ENCODE assay signal across 36 cellular contexts in the genomic region with DNA sequence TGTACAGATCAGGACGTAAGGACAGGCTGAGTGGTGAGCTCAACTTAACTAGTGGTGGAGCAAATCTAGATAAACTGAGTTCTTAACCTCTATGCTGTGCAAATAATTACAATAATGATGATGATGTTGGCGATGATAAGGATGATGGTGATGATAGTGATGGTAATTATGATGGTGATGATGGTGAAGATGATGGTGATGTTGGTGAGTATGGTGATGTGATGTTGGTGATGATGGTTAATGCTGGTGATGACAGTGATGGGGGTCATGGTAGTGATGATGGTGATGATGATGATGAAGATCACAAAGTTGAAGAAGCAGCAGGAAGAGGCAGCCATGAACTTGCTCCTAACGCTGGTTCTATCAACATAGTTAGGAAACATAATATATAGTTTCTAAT.
"Had no signal": no experiment of that assay in that cellular context is flagged by ENCODE, and none has a peak within 500 bp of the region (broad histone marks: within the 10 kb centered on the region; RNA-seq: fewer than 3 reads in every experiment).

No MANE protein-coding gene starts in this region.

- H3K9me3 Mint-ChIP-seq: activated B cell treated with CpG ODN at 0.5 μM for 24 hours; activated CD4-positive, alpha-beta memory T cell treated with anti-CD3 and anti-CD28 coated beads for 36 hours; activated CD4-positive, alpha-beta T cell treated with anti-CD3 and anti-CD28 coated beads, Interleukin-2, amount 10 ng/mL, durations not matched to agents 24 days and 14 days; activated CD8-positive, alpha-beta T cell treated with anti-CD3 and anti-CD28 coated beads for 36 hours; activated naive CD4-positive, alpha-beta T cell treated with anti-CD3 and anti-CD28 coated beads, Interleukin-2, amount 10 ng/mL, durations not matched to agents 7 days and 5 days; activated naive CD4-positive, alpha-beta T cell treated with anti-CD3 and anti-CD28 coated beads, Interleukin-2, amount 50 U/mL, for 24 hours; activated naive CD8-positive, alpha-beta T cell treated with anti-CD3 and anti-CD28 coated beads, Interleukin-2, amount 10 ng/mL, durations not matched to agents 7 days and 5 days; activated naive CD8-positive, alpha-beta T cell treated with anti-CD3 and anti-CD28 coated beads, Interleukin-2, amount 50 U/mL, for 24 hours; activated T-cell treated with anti-CD3 and anti-CD28 coated beads, Interleukin-2, amount 50 U/mL, for 24 hours; activated T-helper 2 cell treated with anti-CD3 and anti-CD28 coated beads, Interferon-gamma antibody, Interleukin-2, Interleukin-4, amounts not matched to agents 10 μg/mL and 5 μg/mL and 100 μg/mL, durations not matched to agents 14 hours and 24 hours and 36 hours; brain; central memory CD8-positive, alpha-beta T cell; T-helper 1 cell treated with Interleukin-12 subunit alpha and Interleukin-12 subunit beta and Interleukin-4 antibody, amounts not matched to agents 30 μg/mL and 1 μg/mL, for 36 hours; T-helper 2 cell treated with Interferon-gamma antibody and Interleukin-4, amounts not matched to agents 5 μg/mL and 100 μg/mL, for 36 hours had no signal

- H3K4me3 Mint-ChIP-seq: activated B cell treated with CpG ODN at 0.5 μM for 24 hours; activated CD4-positive, alpha-beta memory T cell treated with anti-CD3 and anti-CD28 coated beads for 36 hours; activated CD4-positive, alpha-beta T cell treated with anti-CD3 and anti-CD28 coated beads, Interleukin-2, amount 10 ng/mL, durations not matched to agents 24 days and 14 days; activated CD8-positive, alpha-beta memory T cell treated with anti-CD3 and anti-CD28 coated beads, Interleukin-2, amount 10 ng/mL, durations not matched to agents 7 days and 5 days; activated CD8-positive, alpha-beta T cell treated with anti-CD3 and anti-CD28 coated beads for 36 hours; activated naive CD4-positive, alpha-beta T cell treated with anti-CD3 and anti-CD28 coated beads, Interleukin-2, amount 10 ng/mL, durations not matched to agents 7 days and 5 days; activated naive CD4-positive, alpha-beta T cell treated with anti-CD3 and anti-CD28 coated beads, Interleukin-2, amount 50 U/mL, for 24 hours; activated naive CD8-positive, alpha-beta T cell; activated naive CD8-positive, alpha-beta T cell treated with anti-CD3 and anti-CD28 coated beads, Interleukin-2, amount 10 ng/mL, durations not matched to agents 7 days and 5 days; activated naive CD8-positive, alpha-beta T cell treated with anti-CD3 and anti-CD28 coated beads, Interleukin-2, amount 50 U/mL, for 24 hours; activated T-cell treated with anti-CD3 and anti-CD28 coated beads, Interleukin-2, amount 50 U/mL, for 24 hours; brain; central memory CD8-positive, alpha-beta T cell; T-helper 1 cell treated with Interleukin-12 subunit alpha and Interleukin-12 subunit beta and Interleukin-4 antibody, amounts not matched to agents 30 μg/mL and 1 μg/mL, for 36 hours; T-helper 2 cell treated with Interferon-gamma antibody and Interleukin-4, amounts not matched to agents 5 μg/mL and 100 μg/mL, for 36 hours had no signal

- ATAC-seq: activated CD8-positive, alpha-beta memory T cell treated with anti-CD3 and anti-CD28 coated beads, Interleukin-2, amount 10 ng/mL, durations not matched to agents 7 days and 5 days; activated CD8-positive, alpha-beta T cell treated with anti-CD3 and anti-CD28 coated beads for 36 hours; activated naive CD8-positive, alpha-beta T cell treated with anti-CD3 and anti-CD28 coated beads, Interleukin-2, amount 50 U/mL, for 24 hours had no signal

- H3K4me3 ChIP-seq: ascending aorta, cardiac muscle cell had no signal

- H3K36me3 ChIP-seq: ascending aorta, cardiac muscle cell had no signal

- H3K27ac Mint-ChIP-seq: activated B cell treated with CpG ODN at 0.5 μM for 24 hours; activated CD4-positive, alpha-beta memory T cell treated with anti-CD3 and anti-CD28 coated beads for 36 hours; activated CD4-positive, alpha-beta T cell treated with anti-CD3 and anti-CD28 coated beads, Interleukin-2, amount 10 ng/mL, durations not matched to agents 24 days and 14 days; activated CD8-positive, alpha-beta memory T cell treated with anti-CD3 and anti-CD28 coated beads, Interleukin-2, amount 10 ng/mL, durations not matched to agents 7 days and 5 days; activated CD8-positive, alpha-beta T cell treated with anti-CD3 and anti-CD28 coated beads for 36 hours; activated naive CD4-positive, alpha-beta T cell treated with anti-CD3 and anti-CD28 coated beads, Interleukin-2, amount 10 ng/mL, durations not matched to agents 7 days and 5 days; activated naive CD4-positive, alpha-beta T cell treated with anti-CD3 and anti-CD28 coated beads, Interleukin-2, amount 50 U/mL, for 24 hours; activated naive CD8-positive, alpha-beta T cell; activated naive CD8-positive, alpha-beta T cell treated with anti-CD3 and anti-CD28 coated beads, Interleukin-2, amount 10 ng/mL, durations not matched to agents 7 days and 5 days; activated naive CD8-positive, alpha-beta T cell treated with anti-CD3 and anti-CD28 coated beads, Interleukin-2, amount 50 U/mL, for 24 hours; activated T-cell treated with anti-CD3 and anti-CD28 coated beads, Interleukin-2, amount 50 U/mL, for 24 hours; activated T-helper 2 cell treated with anti-CD3 and anti-CD28 coated beads, Interferon-gamma antibody, Interleukin-2, Interleukin-4, amounts not matched to agents 10 μg/mL and 5 μg/mL and 100 μg/mL, durations not matched to agents 14 hours and 24 hours and 36 hours; brain; T-helper 1 cell treated with Interleukin-12 subunit alpha and Interleukin-12 subunit beta and Interleukin-4 antibody, amounts not matched to agents 30 μg/mL and 1 μg/mL, for 36 hours; T-helper 2 cell treated with Interferon-gamma antibody and Interleukin-4, amounts not matched to agents 5 μg/mL and 100 μg/mL, for 36 hours had no signal

- H3K4me1 ChIP-seq: ascending aorta had no signal

- H3K9me3 ChIP-seq: ascending aorta had no signal

- H3K4me1 Mint-ChIP-seq: activated B cell treated with CpG ODN at 0.5 μM for 24 hours; activated CD4-positive, alpha-beta T cell treated with anti-CD3 and anti-CD28 coated beads, Interleukin-2, amount 10 ng/mL, durations not matched to agents 24 days and 14 days; activated CD8-positive, alpha-beta memory T cell treated with anti-CD3 and anti-CD28 coated beads, Interleukin-2, amount 10 ng/mL, durations not matched to agents 7 days and 5 days; activated naive CD4-positive, alpha-beta T cell treated with anti-CD3 and anti-CD28 coated beads, Interleukin-2, amount 10 ng/mL, durations not matched to agents 7 days and 5 days; activated naive CD4-positive, alpha-beta T cell treated with anti-CD3 and anti-CD28 coated beads, Interleukin-2, amount 50 U/mL, for 24 hours; activated naive CD8-positive, alpha-beta T cell treated with anti-CD3 and anti-CD28 coated beads, Interleukin-2, amount 10 ng/mL, durations not matched to agents 7 days and 5 days; activated naive CD8-positive, alpha-beta T cell treated with anti-CD3 and anti-CD28 coated beads, Interleukin-2, amount 50 U/mL, for 24 hours; brain; central memory CD8-positive, alpha-beta T cell had no signal

- H3K36me3 Mint-ChIP-seq: activated CD4-positive, alpha-beta memory T cell treated with anti-CD3 and anti-CD28 coated beads for 36 hours; activated CD8-positive, alpha-beta memory T cell treated with anti-CD3 and anti-CD28 coated beads, Interleukin-2, amount 10 ng/mL, durations not matched to agents 7 days and 5 days; activated naive CD4-positive, alpha-beta T cell treated with anti-CD3 and anti-CD28 coated beads, Interleukin-2, amount 10 ng/mL, durations not matched to agents 7 days and 5 days; activated naive CD4-positive, alpha-beta T cell treated with anti-CD3 and anti-CD28 coated beads, Interleukin-2, amount 50 U/mL, for 24 hours; activated naive CD8-positive, alpha-beta T cell; activated naive CD8-positive, alpha-beta T cell treated with anti-CD3 and anti-CD28 coated beads, Interleukin-2, amount 10 ng/mL, durations not matched to agents 7 days and 5 days; brain had no signal

- FAIRE-seq: bronchial epithelial cell, TTC549 had no signal

- H3K27me3 ChIP-seq: ascending aorta had no signal

- H3K27ac ChIP-seq: ascending aorta, cardiac muscle cell, VCaP had no signal

- DNase-seq: activated B cell treated with CpG ODN at 0.5 μM for 24 hours; activated CD4-positive, alpha-beta memory T cell treated with anti-CD3 and anti-CD28 coated beads for 36 hours; activated CD4-positive, alpha-beta T cell treated with anti-CD3 and anti-CD28 coated beads for 4 hours; activated CD4-positive, alpha-beta T cell treated with anti-CD3 and anti-CD28 coated beads, Interleukin-2, amount 50 U/mL, for 1 hour; activated CD4-positive, alpha-beta T cell treated with anti-CD3 and anti-CD28 coated beads, Interleukin-2, amount 50 U/mL, for 4 hours; activated CD4-positive, CD25-positive, alpha-beta regulatory T cell treated with anti-CD3 and anti-CD28 coated beads, Interleukin-2, amount 50 U/mL, for 72 hours; activated CD8-positive, alpha-beta memory T cell treated with anti-CD3 and anti-CD28 coated beads, Interleukin-2, amount 10 ng/mL, durations not matched to agents 7 days and 5 days; activated CD8-positive, alpha-beta memory T cell treated with anti-CD3 and anti-CD28 coated beads, Interleukin-2, amount 50 U/mL, for 48 hours; activated CD8-positive, alpha-beta T cell treated with anti-CD3 and anti-CD28 coated beads for 36 hours; activated effector memory CD4-positive, alpha-beta T cell treated with Interleukin-2 at 50 U/mL for 16 hours; activated gamma-delta T cell; activated naive CD4-positive, alpha-beta T cell treated with anti-CD3 and anti-CD28 coated beads, Interleukin-2, amount 10 ng/mL, durations not matched to agents 7 days and 5 days; activated naive CD4-positive, alpha-beta T cell treated with Interleukin-2 at 50 U/mL for 16 hours; activated naive CD8-positive, alpha-beta T cell treated with anti-CD3 and anti-CD28 coated beads, Interleukin-2, amount 10 ng/mL, durations not matched to agents 7 days and 5 days; activated naive CD8-positive, alpha-beta T cell treated with anti-CD3 and anti-CD28 coated beads, Interleukin-2, amount 50 U/mL, for 24 hours; activated T-cell treated with anti-CD3 and anti-CD28 coated beads, Interleukin-2, amount 50 U/mL, for 24 hours; activated T-cell treated with anti-CD3 and anti-CD28 coated beads, Interleukin-2, amount 50 U/mL, for 48 hours; amygdala; anterior cingulate cortex; caudate nucleus; T-helper 1 cell; T-helper 2 cell; T-helper 9 cell had no signal
